Comparison of ENCODE assay signal across 10 cellular contexts in the genomic region with DNA sequence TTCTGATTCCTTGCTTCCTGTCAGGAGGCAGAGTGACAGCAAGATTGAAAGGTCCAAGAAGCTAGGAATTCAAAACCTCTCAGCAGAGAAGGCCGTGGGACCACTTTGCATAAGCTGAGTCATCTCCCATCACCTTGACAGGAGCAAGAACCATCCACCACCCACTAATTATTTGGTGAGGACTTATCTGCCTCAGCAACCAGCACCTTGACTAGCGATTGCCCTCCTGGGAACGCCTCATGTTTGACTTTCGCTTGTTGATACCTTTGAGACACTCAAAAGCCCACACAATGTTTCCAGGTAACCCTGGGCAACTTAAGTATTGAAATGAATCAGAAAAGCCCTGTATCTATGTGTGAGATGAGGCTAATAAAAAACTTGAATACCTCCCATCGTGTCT.
DNase-seq lines count a peak whose midpoint lies in the region; ATAC-seq lines count a peak whose summit lies in the region.
"Had no signal": no experiment of that assay in that cellular context is flagged by ENCODE, and none has a peak within 500 bp of the region (broad histone marks: within the 10 kb centered on the region; RNA-seq: fewer than 3 reads in every experiment).

No MANE protein-coding gene starts in this region.

- ATAC-seq in GM18867 (IDR thresholded peaks at IDR 0.05; ENCODE audit: unreplicated experiment) (peak; percentile 91), GM21515 (IDR thresholded peaks at IDR 0.05; ENCODE audit: unreplicated experiment) (peak; percentile 68), HG03135 (IDR thresholded peaks at IDR 0.05; ENCODE audit: unreplicated experiment) (peak; percentile 86)

- in situ Hi-C loops in G401 (cut with HindIII; ENCODE audit: low sequenced_read_pairs), result no loop called here

- peak; percentile 10 for DNase-seq in iPS-NIHi11 (ENCODE audit: low spot score)
- DNase-seq in G401 (ENCODE audit: low spot score), result no peak
- no peak for DNase-seq in 8988T
- DNase-seq in NCI-H1930 (lab: John Stamatoyannopoulos, UW), result no peak
- DNase-seq: activated CD8-positive, alpha-beta memory T cell treated with anti-CD3 and anti-CD28 coated beads for 24 hours; NCI-H2029 treated with DMSO at 0.1 percent for 48 hours; SK-N-SH had no signal
